8 cellular contexts compared by ENCODE assay signal in genomic region chr3:160754371-160754854, GRCh38. TPM values are rescaled to one million over a fixed set of nuclear protein-coding genes. Genes with fewer than 3 reads are reported as not detected.
DNase-seq lines count a peak whose midpoint lies in the region; ATAC-seq, FAIRE-seq and TF ChIP-seq lines count a peak whose summit lies in the region.

No MANE protein-coding gene starts in this region.

- no peaks in the 10 kb centered on the region for H3K36me3 ChIP-seq in H7 (replicated peaks; ENCODE audit: control insufficient read depth, insufficient read depth, low read length)
- no peaks in the 10 kb centered on the region for H3K36me3 ChIP-seq in PC-9 (ENCODE audit: low read depth)
- H3K36me3 ChIP-seq in GM12878 (ENCODE audit: control insufficient read depth in 2 of 2, insufficient read depth in 2 of 2, low read length in 1 of 2) = no peaks in the 10 kb centered on the region
- no peaks in the 10 kb centered on the region for H3K36me3 ChIP-seq in iPS DF 6.9 (ENCODE audit: control insufficient read depth, insufficient read depth, low read length)

- TF ChIP-seq CTCF in PC-9 (conservative IDR thresholded peaks at IDR 0.05) (no peak), GM12878 (IDR thresholded peaks at IDR 0.05 in 2 of 3, conservative IDR thresholded peaks at IDR 0.05 in 1 of 3; ENCODE audit: control insufficient read depth in 2 of 3, extremely low read depth in 1 of 3, insufficient read depth in 1 of 3, low read depth in 3 of 3, low read length in 3 of 3) (no peak)

- BruUV-seq in PC-9 (replicated peaks; lab: Mats Ljungman, UMichigan) (no TSS peak), GM12878 (replicated peaks; lab: Mats Ljungman, UMichigan) (no TSS peak)

- H3K27me3 ChIP-seq in H7 (ENCODE audit: control insufficient read depth, insufficient read depth, low read length) (peaks cover 31% of the 10 kb centered on the region), PC-9 (ENCODE audit: insufficient read depth, low read depth) (no peaks in the 10 kb centered on the region), GM12878 (replicated peaks in 1 of 2; ENCODE audit: control insufficient read depth in 2 of 2, insufficient read depth in 2 of 2, low read length in 1 of 2) (peaks cover 20 to 28% of the 10 kb centered on the region in 2 experiments), iPS DF 6.9 (ENCODE audit: control insufficient read depth, insufficient read depth, low read length) (peaks cover 14% of the 10 kb centered on the region)

- peak overlapping the region; percentile 36; the same call in 1 of the 2 replicates for H3K9ac ChIP-seq in GM12878 (ENCODE audit: control insufficient read depth, insufficient read depth, low read length)

- H3K9me2 ChIP-seq in PC-9 (ENCODE audit: insufficient read depth) = no peaks in the 10 kb centered on the region

- POLR2A ChIA-PET in PC-9 (lab: Charles Lee; ENCODE audit: unreplicated experiment) = interaction anchor here (0.6 to 0.7 kb wide), 2 partner anchors 60 to 167 kb away, joined by 4 to 6 read pairs; no protein-coding TSS in a partner anchor
- POLR2A ChIA-PET in GM12878 (lab: Charles Lee) = no interaction called here

- intact Hi-C loops in PC-9 (cut with micrococcal nuclease; ENCODE audit: unreplicated experiment) (loop anchor here (2.0 kb wide), 3 partner anchors 30 to 190 kb away; partner anchors contain the start of genes ARL14 and KPNA4), GM12878 (cut with micrococcal nuclease; ENCODE audit: unreplicated experiment) (no loop called here)

- no peak for TF ChIP-seq RAD21 in GM12878 (IDR thresholded peaks at IDR 0.05; ENCODE audit: insufficient read depth, low read depth, low read length)

- H3K4me3 ChIP-seq in H7 (ENCODE audit: insufficient read depth, low read depth, low read length) = peak overlapping the region; percentile 72
- peak overlapping the region; percentile 71 for H3K4me3 ChIP-seq in PC-9
- peak overlapping the region; percentile 84 for H3K4me3 ChIP-seq in GM12878
- H3K4me3 ChIP-seq in iPS DF 6.9 (ENCODE audit: low read length) = peak overlapping the region; percentile 76; the same call in 1 of the 2 replicates

- CTCF ChIA-PET in PC-9 (lab: Charles Lee) (interaction anchor here (0.7 kb wide), 1 partner anchor 1100 kb away, joined by 4 read pairs; no protein-coding TSS in a partner anchor), GM12878 (lab: Yijun Ruan, JAX) (no interaction called here)

- H3K4me1 ChIP-seq in PC-9 (replicated peaks; ENCODE audit: insufficient read depth) (peaks cover 23% of the 10 kb centered on the region), GM12878 (ENCODE audit: control insufficient read depth, insufficient read depth, low read length) (peaks cover 11% of the 10 kb centered on the region), iPS DF 6.9 (ENCODE audit: control insufficient read depth, insufficient read depth, low read length) (peaks cover 4% of the 10 kb centered on the region)

- FAIRE-seq in GM12878 (lab: Jason Lieb, UNC) = no peak

- RAD21 ChIA-PET in GM12878 (lab: Charles Lee; ENCODE audit: unreplicated experiment) = no interaction called here

- H2AFZ ChIP-seq in PC-9 (peak overlapping the region; percentile 97), GM12878 (ENCODE audit: control insufficient read depth, low read depth, low read length) (peak overlapping the region; percentile 98)

- H3K4me2 ChIP-seq in PC-9 (peak overlapping the region; percentile 90), GM12878 (ENCODE audit: control insufficient read depth, insufficient read depth) (peak overlapping the region; percentile 82)

- DNase-seq in AG20443 (ENCODE audit: low spot score) = peak; percentile 54
- peak; percentile 35 for DNase-seq in H7
- peak; percentile 31 to 54 for DNase-seq in PC-9
- DNase-seq in GM12878 (ENCODE audit: low read depth, low spot score) = no peak
- DNase-seq in iPS DF 6.9 (ENCODE audit: low read depth, low spot score) = no peak
- DNase-seq in putamen (ENCODE audit: low spot score) = peak; percentile 59

- SMC1A ChIA-PET in GM12878 (lab: Charles Lee; ENCODE audit: uncharacterized antibody, unreplicated experiment) = interaction anchor here (1.0 kb wide), 1 partner anchor 9 kb away, joined by 4 read pairs; no protein-coding TSS in a partner anchor

- H4K20me1 ChIP-seq in PC-9 (ENCODE audit: insufficient read depth) (no peaks in the 10 kb centered on the region), GM12878 (ENCODE audit: control insufficient read depth, insufficient read depth) (no peaks in the 10 kb centered on the region)

- ATAC-seq in GM12878 (no peak), GM21526 (IDR thresholded peaks at IDR 0.05; ENCODE audit: low FRiP score, unreplicated experiment) (no peak), GM18502 (IDR thresholded peaks at IDR 0.05; ENCODE audit: poor library complexity, unreplicated experiment) (no peak)

- peaks cover 2% of the 10 kb centered on the region; the same call in 1 of the 2 replicates for H3F3A ChIP-seq in PC-9 (ENCODE audit: insufficient read depth, low read depth)

- H3K9me3 ChIP-seq in PC-9 (ENCODE audit: insufficient read depth, low read depth) (no peaks in the 10 kb centered on the region), GM12878 (replicated peaks; ENCODE audit: control insufficient read depth, insufficient read depth, low read length) (no peaks in the 10 kb centered on the region), iPS DF 6.9 (ENCODE audit: control insufficient read depth, insufficient read depth, low read length) (no peaks in the 10 kb centered on the region)

- no peak for TF ChIP-seq POLR2A in GM12878 (IDR thresholded peaks at IDR 0.05; ENCODE audit: low read depth, low read length)

- 2% methylated on average over 27 of the region's 27 CpGs for WGBS in GM12878 (ENCODE audit: insufficient coverage, insufficient replicate concordance, low lambda C conversion rate, missing lambda C conversion rate)
- WGBS in iPS DF 6.9 (ENCODE audit: insufficient coverage, insufficient read length) = no CpG with 5 or more reads among the region's 27 CpGs

- in situ Hi-C loops in GM12878 (cut with MboI) = no loop called here

- peak overlapping the region; percentile 68 for H3K27ac ChIP-seq in PC-9
- H3K27ac ChIP-seq in GM12878 (ENCODE audit: control insufficient read depth, insufficient read depth) = no peak overlapping the region
- H3K27ac ChIP-seq in iPS DF 6.9 (ENCODE audit: low read length) = no peak overlapping the region

- TF ChIP-seq EP300 in GM12878 (IDR thresholded peaks at IDR 0.05; ENCODE audit: borderline replicate concordance in 1 of 2, control insufficient read depth in 1 of 2, low read depth in 2 of 2, low read length in 2 of 2) = no peak

- H3K79me2 ChIP-seq in PC-9 (ENCODE audit: low read depth) (no peaks in the 10 kb centered on the region), GM12878 (ENCODE audit: control insufficient read depth, insufficient read depth, low read length) (no peaks in the 10 kb centered on the region)

TF ChIP-seq in GM12878, 131 proteins besides CTCF, POLR2A, EP300 and RAD21:
- TF ChIP-seq MTA3 (IDR thresholded peaks at IDR 0.05; ENCODE audit: borderline replicate concordance, low read length) (no peak), REST (IDR thresholded peaks at IDR 0.05; ENCODE audit: low read depth, low read length) (peak; percentile 81)

RNA-seq across cellular contexts. Expression of gene PPM1L, which starts 1.6 kb away (rescaled TPM):
- total RNA-seq in H7 (2014; rRNA removed; shearing (Covaris generic)) = 3.2 and 5.7 TPM in 2 replicates
- total RNA-seq in PC-9 (2021) (5.0 and 5.1 TPM in 2 replicates), GM12878 (2014; rRNA removed) (under 0.01 and 0.16 TPM in 2 replicates), GM12878 (2014; rRNA removed; fragmentation: Illumina TruSeq; extraction: Trizol) (0.04 and 0.05 TPM in 2 replicates), GM12878 (2021) (0.21 and 0.33 TPM in 2 replicates)
- total RNA-seq in GM12878 (2013; cell fraction: nucleolus; rRNA removed) = 0.50 and 0.51 TPM in 2 replicates
- polyA plus RNA-seq in GM12878 (2011; ENCODE audit: low read depth) = 0.12 TPM
- polyA plus RNA-seq in GM12878 (2011; rRNA removed) (0.04 and 0.12 TPM in 2 replicates), GM12878 (2014; fragmentation: Illumina TruSeq; extraction: Trizol) (0.06 and 0.08 TPM in 2 replicates), GM12878 (2014; fragmentation: Nextera tagmentation; extraction: Ambion mirVana) (under 1 TPM in 1 of 2 experiments, not detected in 1; under 0.01 TPM), GM12878 (2014; rRNA removed) (0.03 TPM in 2 replicates), GM12878 (2016; fragmentation: Nextera tagmentation; extraction: Ambion mirVana) (under 1 TPM; 0.10 to 0.19 TPM)
- 0.09 and 0.10 TPM in 2 replicates for polyA plus RNA-seq in GM12878 (2011; cell fraction: cytosol; rRNA removed)
- polyA plus RNA-seq in GM12878 (2011; cell fraction: nucleus; rRNA removed) = 0.07 and 0.16 TPM in 2 replicates
- 0.15 TPM in 2 replicates for polyA plus RNA-seq in GM12878 (2012)
- 0.41 and 0.51 TPM in 2 replicates for polyA minus RNA-seq in GM12878 (2011; rRNA and poly(A)+ RNA removed)
- polyA minus RNA-seq in GM12878 (2011; cell fraction: cytosol; rRNA and poly(A)+ RNA removed) = 0.13 TPM in 1 of 2 replicates, not detected in the other
- polyA minus RNA-seq in GM12878 (2011; cell fraction: nucleus; rRNA and poly(A)+ RNA removed) = 0.12 and 0.19 TPM in 2 replicates

Comparison
In these comparisons a context has a peak if more than half of its experiments do, and no peak if none do; other contexts are left out.
1. DNase-seq: peak in AG20443 (single experiment), H7 (single experiment), PC-9 (2 of 2) and putamen (single experiment); none in GM12878 (single experiment) and iPS DF 6.9 (single experiment).
2. Peak in every context shown above with its lines, with median percentiles within 50 percentile points of each other: H3K4me3 ChIP-seq.